ENCODE assay signal across 8 cellular contexts in genomic region chr17:40530988-40531971, GRCh38. TPM values are rescaled to one million over a fixed set of nuclear protein-coding genes. Genes with fewer than 3 reads are reported as not detected.
A peak's percentile ranks its signal among the peaks of the same experiment; 100 is the strongest.
DNase-seq lines count a peak whose midpoint lies in the region; ATAC-seq and TF ChIP-seq lines count a peak whose summit lies in the region.

No MANE protein-coding gene starts in this region.

- no peak overlapping the region for H4K5ac ChIP-seq in mesendoderm (ENCODE audit: low read length)

- H3K9me3 ChIP-seq in Loucy (ENCODE audit: insufficient read depth, low read depth, low read length), result no peaks in the 10 kb centered on the region

- peaks cover 49% of the 10 kb centered on the region for H3K4me1 ChIP-seq in Loucy (ENCODE audit: insufficient read depth, low read length, poor library complexity, severe bottlenecking)
- H3K4me1 ChIP-seq in mesendoderm (ENCODE audit: control insufficient read depth, low read depth, low read length), result peaks cover 1% of the 10 kb centered on the region

- H2BK120ac ChIP-seq in mesendoderm (ENCODE audit: low read depth, low read length), result no peak overlapping the region

- H3K4me2 ChIP-seq in Loucy (ENCODE audit: low read depth, low read length, poor library complexity, severe bottlenecking), result peak overlapping the region; percentile 17
- no peak overlapping the region for H3K4me2 ChIP-seq in mesendoderm (ENCODE audit: low read length)

- H3K79me1 ChIP-seq in mesendoderm (ENCODE audit: low read length), result no peaks in the 10 kb centered on the region

- H2BK15ac ChIP-seq in mesendoderm (replicated peaks; ENCODE audit: low read depth), result no peak overlapping the region

- H4K20me1 ChIP-seq in Loucy (ENCODE audit: insufficient read depth, low read length, poor library complexity, severe bottlenecking), result no peaks in the 10 kb centered on the region

- no peak overlapping the region for H3K4ac ChIP-seq in mesendoderm (ENCODE audit: low read depth, low read length)

- no peaks in the 10 kb centered on the region for H3K36me3 Mint-ChIP-seq in type B pancreatic cell

- H3K4me3 Mint-ChIP-seq in type B pancreatic cell, result no peak overlapping the region

- H3K9me3 Mint-ChIP-seq in type B pancreatic cell, result no peaks in the 10 kb centered on the region

- no peaks in the 10 kb centered on the region for H3K9me2 ChIP-seq in Loucy (replicated peaks; ENCODE audit: low read depth, low read length)

- H3K27me3 ChIP-seq in Loucy (ENCODE audit: insufficient read depth, low read length, poor library complexity, severe bottlenecking) (no peaks in the 10 kb centered on the region), mesendoderm (ENCODE audit: insufficient read depth, low read length, poor library complexity) (no peaks in the 10 kb centered on the region)

- H3K36me3 ChIP-seq in Loucy (ENCODE audit: insufficient read depth, low read length) (no peaks in the 10 kb centered on the region), mesendoderm (ENCODE audit: control insufficient read depth, insufficient read depth, low read length) (no peaks in the 10 kb centered on the region)

- no peaks in the 10 kb centered on the region for H3K79me2 ChIP-seq in Loucy (ENCODE audit: insufficient read depth, low read length)
- no peaks in the 10 kb centered on the region for H3K79me2 ChIP-seq in mesendoderm (ENCODE audit: control insufficient read depth, insufficient read depth, low read length)

- H3K4me1 Mint-ChIP-seq in type B pancreatic cell (ENCODE audit: unreplicated experiment), result peaks cover 36% of the 10 kb centered on the region

- WGBS in mesendoderm (ENCODE audit: extremely low coverage, insufficient coverage, low lambda C conversion rate), result no CpG with 5 or more reads among the region's 15 CpGs

- peaks cover 15% of the 10 kb centered on the region for H3K27me3 Mint-ChIP-seq in type B pancreatic cell

- H2BK5ac ChIP-seq in mesendoderm (ENCODE audit: low read length), result no peak overlapping the region

- H3K4me3 ChIP-seq in Loucy (ENCODE audit: low read length, poor library complexity, severe bottlenecking) (no peak overlapping the region), mesendoderm (ENCODE audit: low read length) (no peak overlapping the region)

- TF ChIP-seq CTCF in Loucy (conservative IDR thresholded peaks at IDR 0.05; ENCODE audit: low read length), result no peak
- TF ChIP-seq CTCF in type B pancreatic cell (conservative IDR thresholded peaks at IDR 0.05), result no peak

- H2AFZ ChIP-seq in Loucy (ENCODE audit: low read length), result no peak overlapping the region

- peak overlapping the region; percentile 52 for H2AK5ac ChIP-seq in mesendoderm (ENCODE audit: low read length)

- no peak overlapping the region for H3K23ac ChIP-seq in mesendoderm (ENCODE audit: low read length)

- no peak overlapping the region for H3K27ac ChIP-seq in mesendoderm (ENCODE audit: low read depth, low read length)

- H4K8ac ChIP-seq in mesendoderm (ENCODE audit: low read depth, low read length), result no peak overlapping the region

- no peak overlapping the region for H3K18ac ChIP-seq in mesendoderm (ENCODE audit: low read length)

- no peaks in the 10 kb centered on the region for H3F3A ChIP-seq in Loucy (ENCODE audit: low read depth)

- H3K9ac ChIP-seq in Loucy (ENCODE audit: low read depth, low read length, poor library complexity, severe bottlenecking), result peak overlapping the region; percentile 41
- H3K9ac ChIP-seq in mesendoderm (ENCODE audit: low read length), result no peak overlapping the region

- ATAC-seq in HG02870 (IDR thresholded peaks at IDR 0.05; ENCODE audit: unreplicated experiment) (no peak), HG02678 (IDR thresholded peaks at IDR 0.05; ENCODE audit: unreplicated experiment) (no peak)

- no peak overlapping the region for H3K27ac Mint-ChIP-seq in type B pancreatic cell

- H3K56ac ChIP-seq in mesendoderm (ENCODE audit: low read length), result peak overlapping the region; percentile 54

- DNase-seq in activated T-cell treated with anti-CD3 and anti-CD28 coated beads for 24 hours (ENCODE audit: low read depth), result peak; percentile 76
- no peak for DNase-seq in mesendoderm
- peak; percentile 44 to 73 (median 56) for DNase-seq in stimulated activated naive CD4-positive, alpha-beta T cell (lab: John Stamatoyannopoulos, UW)
- no peak for DNase-seq in AG08396 (ENCODE audit: low spot score)
- no peak for DNase-seq in type B pancreatic cell (ENCODE audit: extremely low spot score, unreplicated experiment)

RNA-seq across cellular contexts. Expression of gene TNS4, which starts 29.9 kb away (rescaled TPM):
- polyA plus RNA-seq in mesendoderm (2013, experiment 1 of 2), result 5.7 TPM
- polyA plus RNA-seq in mesendoderm (2013, experiment 2 of 2), result 4.9 TPM
- 1.8 and 2.3 TPM in 2 replicates for total RNA-seq in type B pancreatic cell (ENCODE audit: low replicate concordance)

RNA-seq across cellular contexts. Expression of gene CCR7, which starts 34.0 kb away (rescaled TPM):
- polyA plus RNA-seq in mesendoderm (2013, experiment 1 of 2), result 3.8 TPM
- 3.8 TPM for polyA plus RNA-seq in mesendoderm (2013, experiment 2 of 2)
- total RNA-seq in type B pancreatic cell (ENCODE audit: low replicate concordance), result not detected in 2 replicates

Comparison
In these comparisons a context has a peak if more than half of its experiments do, and no peak if none do; other contexts are left out.
1. DNase-seq: peak in activated T-cell treated with anti-CD3 and anti-CD28 coated beads for 24 hours (single experiment) and stimulated activated naive CD4-positive, alpha-beta T cell (6 of 6); none in mesendoderm (single experiment), AG08396 (single experiment) and type B pancreatic cell (single experiment).